ENCODE assay signal across 16 cellular contexts in the genomic region with DNA sequence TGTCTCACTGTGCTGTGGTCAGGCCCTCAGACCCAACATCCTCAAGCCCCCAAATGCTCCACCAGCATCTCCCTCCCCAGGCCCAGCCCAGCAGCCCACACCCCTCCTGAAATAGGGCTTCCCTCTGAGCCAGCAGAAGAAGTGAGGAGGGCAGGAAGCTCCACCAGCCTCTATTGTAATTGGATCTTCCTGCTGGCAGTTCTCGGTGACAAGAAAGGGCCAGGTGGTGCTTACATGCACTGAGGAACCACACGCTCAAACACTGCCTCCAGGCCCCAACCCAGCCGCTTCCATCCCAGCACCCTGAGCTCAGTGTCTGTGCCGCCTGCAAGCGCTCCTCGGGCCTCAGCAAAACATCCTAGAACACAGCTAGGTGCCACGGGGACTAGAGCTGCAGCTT.
A peak's percentile ranks its signal among the peaks of the same experiment; 100 is the strongest.
DNase-seq lines count a peak whose midpoint lies in the region; ATAC-seq and TF ChIP-seq lines count a peak whose summit lies in the region.
"Had no signal": no experiment of that assay in that cellular context is flagged by ENCODE, and none has a peak within 500 bp of the region (broad histone marks: within the 10 kb centered on the region; RNA-seq: fewer than 3 reads in every experiment).

No MANE protein-coding gene starts in this region.

- TF ChIP-seq CTCF in chondrocyte (IDR thresholded peaks at IDR 0.05) (no peak), gastrocnemius medialis (IDR thresholded peaks at IDR 0.05 in 4 of 5, conservative IDR thresholded peaks at IDR 0.05 in 1 of 5) (no peak)

- DNase-seq in activated CD4-positive, alpha-beta T cell treated with anti-CD3 and anti-CD28 coated beads, Interleukin-2, amount 10 ng/mL, durations not matched to agents 24 days and 14 days, result peak; percentile 34
- DNase-seq in activated CD4-positive, alpha-beta T cell treated with anti-CD3 and anti-CD28 coated beads for 1 hour, result no peak
- DNase-seq in Jurkat, Clone E6-1 (ENCODE audit: low read depth, low spot score), result peak; percentile 5
- DNase-seq in chondrocyte (ENCODE audit: low spot score) (no peak), gastrocnemius medialis (peak; percentile 41 to 48), A172 (ENCODE audit: low spot score) (no peak), NCI-H748 treated with DMSO at 0.1 percent for 48 hours (lab: John Stamatoyannopoulos, UW) (no peak)
- DNase-seq: AML-193; CD4-positive, CD25-positive, alpha-beta regulatory T cell; MM.1S; NCI-H1105; NCI-H1930; NCI-H2227 treated with DMSO at 0.1 percent for 48 hours; NCI-H526 treated with DMSO at 0.1 percent for 48 hours had no signal

- H3K27me3 Mint-ChIP-seq in activated CD4-positive, alpha-beta T cell treated with anti-CD3 and anti-CD28 coated beads, Interleukin-2, amount 10 ng/mL, durations not matched to agents 24 days and 14 days, result no peaks in the 10 kb centered on the region
- no peaks in the 10 kb centered on the region for H3K27me3 Mint-ChIP-seq in chondrocyte (ENCODE audit: low read depth)
- H3K27me3 Mint-ChIP-seq: CD4-positive, CD25-positive, alpha-beta regulatory T cell had no signal

- no peak for TF ChIP-seq POLR2A in gastrocnemius medialis (IDR thresholded peaks at IDR 0.05)

- H3K27me3 ChIP-seq in gastrocnemius medialis, result no peaks in the 10 kb centered on the region

- H3K27ac ChIP-seq in gastrocnemius medialis, result no peak overlapping the region
- H3K27ac ChIP-seq: SK-N-MC had no signal

- H3K4me1 ChIP-seq in gastrocnemius medialis, result peaks cover 0 to 4% of the 10 kb centered on the region in 2 donors

- peaks cover 34% of the 10 kb centered on the region for H3K36me3 Mint-ChIP-seq in activated CD4-positive, alpha-beta T cell treated with anti-CD3 and anti-CD28 coated beads, Interleukin-2, amount 10 ng/mL, durations not matched to agents 24 days and 14 days (ENCODE audit: low read depth)
- peaks cover 39% of the 10 kb centered on the region for H3K36me3 Mint-ChIP-seq in chondrocyte (ENCODE audit: low read depth)

- H3K36me3 ChIP-seq in gastrocnemius medialis, result no peaks in the 10 kb centered on the region

- no peak overlapping the region for H3K27ac Mint-ChIP-seq in activated CD4-positive, alpha-beta T cell treated with anti-CD3 and anti-CD28 coated beads, Interleukin-2, amount 10 ng/mL, durations not matched to agents 24 days and 14 days
- peak overlapping the region; percentile 61 for H3K27ac Mint-ChIP-seq in chondrocyte (ENCODE audit: unreplicated experiment)

- no peaks in the 10 kb centered on the region for H3K9me3 Mint-ChIP-seq in activated CD4-positive, alpha-beta T cell treated with anti-CD3 and anti-CD28 coated beads, Interleukin-2, amount 10 ng/mL, durations not matched to agents 24 days and 14 days
- H3K9me3 Mint-ChIP-seq in chondrocyte (ENCODE audit: low read depth), result no peaks in the 10 kb centered on the region

- peaks cover 6% of the 10 kb centered on the region for H3K4me1 Mint-ChIP-seq in activated CD4-positive, alpha-beta T cell treated with anti-CD3 and anti-CD28 coated beads, Interleukin-2, amount 10 ng/mL, durations not matched to agents 24 days and 14 days
- peaks cover 82% of the 10 kb centered on the region for H3K4me1 Mint-ChIP-seq in chondrocyte (ENCODE audit: low read depth)

- no peak overlapping the region for H3K4me3 Mint-ChIP-seq in activated CD4-positive, alpha-beta T cell treated with anti-CD3 and anti-CD28 coated beads, Interleukin-2, amount 10 ng/mL, durations not matched to agents 24 days and 14 days
- H3K4me3 Mint-ChIP-seq in chondrocyte (ENCODE audit: unreplicated experiment), result no peak overlapping the region
- H3K4me3 Mint-ChIP-seq: CD4-positive, CD25-positive, alpha-beta regulatory T cell had no signal

- no peak overlapping the region for H3K4me3 ChIP-seq in Jurkat, Clone E6-1 (ENCODE audit: low read length)
- no peak overlapping the region for H3K4me3 ChIP-seq in gastrocnemius medialis
- H3K4me3 ChIP-seq: SK-N-MC had no signal

- intact Hi-C loops in activated CD4-positive, alpha-beta T cell treated with anti-CD3 and anti-CD28 coated beads, Interleukin-2, amount 10 ng/mL, durations not matched to agents 24 days and 14 days (cut with micrococcal nuclease), result no loop called here
- intact Hi-C loops in gastrocnemius medialis (cut with DNase I; ENCODE audit: low total_unique reads), result no loop called here

- H3K9me3 ChIP-seq in gastrocnemius medialis, result no peaks in the 10 kb centered on the region

- in situ Hi-C loops in gastrocnemius medialis (cut with MboI; ENCODE audit: low sequenced_read_pairs in 4 of 4), result no loop called here

- peak; percentile 83 to 91 for ATAC-seq in gastrocnemius medialis
- ATAC-seq: HepG2 had no signal

Comparison
In these comparisons a context has a peak if more than half of its experiments do, and no peak if none do; other contexts are left out.
1. DNase-seq: peak in activated CD4-positive, alpha-beta T cell treated with anti-CD3 and anti-CD28 coated beads, Interleukin-2, amount 10 ng/mL, durations not matched to agents 24 days and 14 days (single experiment), Jurkat, Clone E6-1 (single experiment) and gastrocnemius medialis (2 of 2); none in activated CD4-positive, alpha-beta T cell treated with anti-CD3 and anti-CD28 coated beads for 1 hour (single experiment), chondrocyte (single experiment), A172 (single experiment) and NCI-H748 treated with DMSO at 0.1 percent for 48 hours (single experiment).